21 cellular contexts compared by ENCODE assay signal in the genomic region with DNA sequence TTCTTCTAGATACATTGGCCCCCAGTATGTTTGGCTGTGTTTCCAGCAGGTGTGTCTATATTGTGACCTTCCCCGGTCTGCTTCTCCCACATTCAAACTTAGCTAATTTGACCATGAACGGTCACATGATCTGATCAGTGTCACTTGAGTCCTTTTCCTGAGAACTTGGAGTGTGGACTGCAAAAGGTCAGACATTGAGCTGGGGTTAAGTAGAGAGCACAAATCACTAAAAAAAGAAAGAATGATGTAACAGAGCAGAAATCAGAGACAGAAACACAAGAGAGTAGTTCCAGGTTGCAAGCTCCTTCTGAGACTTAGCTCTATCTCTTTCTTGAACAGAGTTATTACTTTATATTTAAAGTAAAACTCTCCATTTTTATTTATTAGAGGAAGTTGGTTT.
"Had no signal": no experiment of that assay in that cellular context is flagged by ENCODE, and none has a peak within 500 bp of the region (broad histone marks: within the 10 kb centered on the region; RNA-seq: fewer than 3 reads in every experiment).

No MANE protein-coding gene starts in this region.

- H3K36me3 ChIP-seq: gastroesophageal sphincter, left lung, pancreas, spleen, tibial nerve, upper lobe of right lung, vagina had no signal

- FAIRE-seq: endometrium, pancreas had no signal

- H3K4me3 ChIP-seq: dorsolateral prefrontal cortex, gastroesophageal sphincter, left lung, pancreas, spleen, testis, tibial nerve, upper lobe of right lung, vagina had no signal

- DNase-seq: cortex of kidney; dorsolateral prefrontal cortex; effector memory CD4-positive, alpha-beta T cell; foreskin fibroblast; hippocampal formation; kidney glomerular epithelial cell; left lung; mesendoderm; naive B cell; occipital lobe; pancreas; spleen; stimulated activated CD4-positive, alpha-beta T cell treated with anti-CD3 and anti-CD28 coated beads, Interleukin-15, amount 100 ng/mL, for 24 hours; stimulated activated CD4-positive, alpha-beta T cell treated with anti-CD3 and anti-CD28 coated beads, Interleukin-1b, Interleukin-23, amount 100 ng/mL, for 48 hours; stimulated activated CD4-positive, alpha-beta T cell treated with anti-CD3 and anti-CD28 coated beads, Interleukin-4, amount 100 ng/mL, for 24 hours; testis; upper lobe of right lung had no signal

- H3K9me3 ChIP-seq: gastroesophageal sphincter, pancreas, testis, upper lobe of right lung, vagina had no signal

- H3K4me1 ChIP-seq: gastroesophageal sphincter, left lung, pancreas, spleen, testis, tibial nerve, upper lobe of right lung, vagina had no signal

- H3K27ac ChIP-seq: dorsolateral prefrontal cortex, gastroesophageal sphincter, left lung, pancreas, spleen, testis, tibial nerve, upper lobe of right lung, vagina had no signal

- H3K27me3 ChIP-seq: gastroesophageal sphincter, left lung, pancreas, spleen, testis, tibial nerve, upper lobe of right lung, vagina had no signal
